27 cellular contexts compared by ENCODE assay signal in genomic region chr2:64537991-64538390, GRCh38. TPM values are rescaled to one million over a fixed set of nuclear protein-coding genes. Genes with fewer than 3 reads are reported as not detected.
DNase-seq lines count a peak whose midpoint lies in the region; ATAC-seq and TF ChIP-seq lines count a peak whose summit lies in the region.
"Had no signal": no experiment of that assay in that cellular context is flagged by ENCODE, and none has a peak within 500 bp of the region (broad histone marks: within the 10 kb centered on the region; RNA-seq: fewer than 3 reads in every experiment).

No MANE protein-coding gene starts in this region.

- no peaks in the 10 kb centered on the region for H3K36me3 ChIP-seq in SJCRH30
- H3K36me3 ChIP-seq: ascending aorta, Peyer's patch, thyroid gland had no signal

- intact Hi-C loops in activated CD4-positive, alpha-beta T cell treated with anti-CD3 and anti-CD28 coated beads for 36 hours (cut with DNase I, micrococcal nuclease): no loop called here

- H3K27ac ChIP-seq in SJCRH30: no peak overlapping the region; the same call in 1 of the 2 replicates
- H3K27ac ChIP-seq: ascending aorta, foreskin keratinocyte, Peyer's patch, skin epidermis, thyroid gland had no signal

- ATAC-seq in activated CD4-positive, alpha-beta T cell treated with anti-CD3 and anti-CD28 coated beads for 36 hours: no peak
- ATAC-seq: activated CD8-positive, alpha-beta T cell treated with anti-CD3 and anti-CD28 coated beads, Interleukin-2, amount 10 ng/mL, durations not matched to agents 7 days and 5 days; foreskin keratinocyte; naive thymus-derived CD8-positive, alpha-beta T cell; SK-N-SH treated with all-trans-retinoic acid at 6 μM for 48 hours had no signal

- peaks cover 75% of the 10 kb centered on the region for H3K4me1 Mint-ChIP-seq in activated CD4-positive, alpha-beta T cell treated with anti-CD3 and anti-CD28 coated beads for 36 hours

- POLR2A ChIA-PET in activated CD4-positive, alpha-beta T cell treated with anti-CD3 and anti-CD28 coated beads for 36 hours (lab: Charles Lee): no interaction called here

- TF ChIP-seq CTCF in astrocyte of the spinal cord (IDR thresholded peaks at IDR 0.05; ENCODE audit: low read depth, low read length): no peak

- in situ Hi-C loops in astrocyte of the spinal cord (cut with HindIII; ENCODE audit: low sequenced_read_pairs): no loop called here

- no peak overlapping the region for H3K4me3 Mint-ChIP-seq in activated CD4-positive, alpha-beta T cell treated with anti-CD3 and anti-CD28 coated beads for 36 hours
- H3K4me3 Mint-ChIP-seq: activated CD8-positive, alpha-beta T cell treated with anti-CD3 and anti-CD28 coated beads, Interleukin-2, amount 10 ng/mL, durations not matched to agents 7 days and 5 days; activated naive CD4-positive, alpha-beta T cell treated with anti-CD3 and anti-CD28 coated beads, Interleukin-2, amount 10 ng/mL, durations not matched to agents 7 days and 5 days; activated T-cell treated with anti-CD3 and anti-CD28 coated beads, Interleukin-2, amount 50 U/mL, for 24 hours; CD4-positive, alpha-beta T cell; naive thymus-derived CD8-positive, alpha-beta T cell had no signal

- peaks cover 6% of the 10 kb centered on the region for H3K36me3 Mint-ChIP-seq in activated CD4-positive, alpha-beta T cell treated with anti-CD3 and anti-CD28 coated beads for 36 hours (ENCODE audit: low read depth)

- H3K9me3 Mint-ChIP-seq in activated CD4-positive, alpha-beta T cell treated with anti-CD3 and anti-CD28 coated beads for 36 hours (ENCODE audit: low read depth): no peaks in the 10 kb centered on the region
- H3K9me3 Mint-ChIP-seq: activated naive CD4-positive, alpha-beta T cell treated with anti-CD3 and anti-CD28 coated beads, Interleukin-2, amount 10 ng/mL, durations not matched to agents 7 days and 5 days; activated T-cell treated with anti-CD3 and anti-CD28 coated beads, Interleukin-2, amount 50 U/mL, for 24 hours; CD4-positive, alpha-beta T cell; naive thymus-derived CD8-positive, alpha-beta T cell had no signal

- CTCF ChIA-PET in activated CD4-positive, alpha-beta T cell treated with anti-CD3 and anti-CD28 coated beads for 36 hours (lab: Charles Lee): interaction anchor here (0.7 to 5.7 kb wide), 2 partner anchors 15 to 77 kb away, joined by 3 to 36 read pairs; partner anchors contain the start of gene AFTPH

- DNase-seq in EH (ENCODE audit: low read depth): peak; percentile 45
- DNase-seq in LHCN-M2 (ENCODE audit: low read depth): peak; percentile 12
- DNase-seq in astrocyte of the spinal cord (ENCODE audit: low read depth, low spot score): peak; percentile 39
- DNase-seq in glomerular visceral epithelial cell (ENCODE audit: extremely low spot score): peak; percentile 28
- DNase-seq in foreskin melanocyte: no peak
- DNase-seq in NCI-H1436 treated with DMSO at 0.1 percent for 48 hours (lab: John Stamatoyannopoulos, UW): no peak
- no peak for DNase-seq in SJCRH30
- no peak for DNase-seq in activated CD4-positive, alpha-beta T cell treated with anti-CD3 and anti-CD28 coated beads for 36 hours
- DNase-seq: activated CD4-positive, CD25-positive, alpha-beta regulatory T cell; activated CD8-positive, alpha-beta T cell treated with anti-CD3 and anti-CD28 coated beads, Interleukin-2, amount 10 ng/mL, durations not matched to agents 7 days and 5 days; activated naive CD4-positive, alpha-beta T cell treated with anti-CD3 and anti-CD28 coated beads, Interleukin-2, amount 10 ng/mL, durations not matched to agents 7 days and 5 days; activated T-cell treated with anti-CD3 and anti-CD28 coated beads, Interleukin-2, amount 50 U/mL, for 24 hours; CD4-positive, alpha-beta T cell; naive thymus-derived CD8-positive, alpha-beta T cell; NCI-H1048; NCI-H1930; NCI-H446; Peyer's patch; posterior cingulate gyrus; stimulated activated CD4-positive, alpha-beta T cell treated with anti-CD3 and anti-CD28 coated beads, Interleukin-2, amount 100 ng/mL, for 48 hours; stimulated activated naive CD8-positive, alpha-beta T cell treated with anti-CD3 and anti-CD28 coated beads, Interleukin-15, Interleukin-2, amounts not matched to agents 100 U/mL and 50 U/mL, for 24 hours; T-helper 9 cell; thyroid gland had no signal

- H3K27me3 ChIP-seq in SJCRH30: no peaks in the 10 kb centered on the region
- H3K27me3 ChIP-seq: ascending aorta, foreskin keratinocyte, Peyer's patch, thyroid gland had no signal

- H3K9me3 ChIP-seq in SJCRH30 (replicated peaks): no peaks in the 10 kb centered on the region
- H3K9me3 ChIP-seq: ascending aorta, Peyer's patch, thyroid gland had no signal

- H3K4me3 ChIP-seq in astrocyte of the spinal cord (ENCODE audit: low read depth, low read length) (no peak overlapping the region), SJCRH30 (no peak overlapping the region)
- H3K4me3 ChIP-seq: ascending aorta, Peyer's patch, skin epidermis, thyroid gland had no signal

- H3K27me3 Mint-ChIP-seq in activated CD4-positive, alpha-beta T cell treated with anti-CD3 and anti-CD28 coated beads for 36 hours: no peaks in the 10 kb centered on the region
- H3K27me3 Mint-ChIP-seq: activated naive CD4-positive, alpha-beta T cell treated with anti-CD3 and anti-CD28 coated beads, Interleukin-2, amount 10 ng/mL, durations not matched to agents 7 days and 5 days; activated T-cell treated with anti-CD3 and anti-CD28 coated beads, Interleukin-2, amount 50 U/mL, for 24 hours; CD4-positive, alpha-beta T cell; naive thymus-derived CD8-positive, alpha-beta T cell had no signal

- no peak overlapping the region for H3K27ac Mint-ChIP-seq in activated CD4-positive, alpha-beta T cell treated with anti-CD3 and anti-CD28 coated beads for 36 hours
- H3K27ac Mint-ChIP-seq: activated CD8-positive, alpha-beta T cell treated with anti-CD3 and anti-CD28 coated beads, Interleukin-2, amount 10 ng/mL, durations not matched to agents 7 days and 5 days; activated naive CD4-positive, alpha-beta T cell treated with anti-CD3 and anti-CD28 coated beads, Interleukin-2, amount 10 ng/mL, durations not matched to agents 7 days and 5 days; CD4-positive, alpha-beta T cell had no signal

- H3K4me1 ChIP-seq in SJCRH30: peaks cover 6% of the 10 kb centered on the region; the same call in 1 of the 2 replicates

RNA-seq across cellular contexts. Expression of gene AFTPH, which starts 13.9 kb away (rescaled TPM):
- 13.3 and 16.1 TPM in 2 replicates for total RNA-seq in LHCN-M2 (2014; rRNA removed)
- polyA plus RNA-seq in LHCN-M2 (2012): 5.4 TPM
- 23.9 and 24.3 TPM in 2 replicates for total RNA-seq in SJCRH30 (2014; rRNA removed; shearing (Covaris generic))
- 10 to 100 TPM; 32.3 to 35.2 TPM for total RNA-seq in activated CD4-positive, alpha-beta T cell treated with anti-CD3 and anti-CD28 coated beads for 36 hours

Comparison
In these comparisons a context has a peak if more than half of its experiments do, and no peak if none do; other contexts are left out.
1. DNase-seq: peak in EH (single experiment), LHCN-M2 (single experiment), astrocyte of the spinal cord (single experiment) and glomerular visceral epithelial cell (single experiment); none in foreskin melanocyte (single experiment), NCI-H1436 treated with DMSO at 0.1 percent for 48 hours (single experiment), SJCRH30 (0 of 2) and activated CD4-positive, alpha-beta T cell treated with anti-CD3 and anti-CD28 coated beads for 36 hours (single experiment).